8 cellular contexts compared by ENCODE assay signal in the genomic region with DNA sequence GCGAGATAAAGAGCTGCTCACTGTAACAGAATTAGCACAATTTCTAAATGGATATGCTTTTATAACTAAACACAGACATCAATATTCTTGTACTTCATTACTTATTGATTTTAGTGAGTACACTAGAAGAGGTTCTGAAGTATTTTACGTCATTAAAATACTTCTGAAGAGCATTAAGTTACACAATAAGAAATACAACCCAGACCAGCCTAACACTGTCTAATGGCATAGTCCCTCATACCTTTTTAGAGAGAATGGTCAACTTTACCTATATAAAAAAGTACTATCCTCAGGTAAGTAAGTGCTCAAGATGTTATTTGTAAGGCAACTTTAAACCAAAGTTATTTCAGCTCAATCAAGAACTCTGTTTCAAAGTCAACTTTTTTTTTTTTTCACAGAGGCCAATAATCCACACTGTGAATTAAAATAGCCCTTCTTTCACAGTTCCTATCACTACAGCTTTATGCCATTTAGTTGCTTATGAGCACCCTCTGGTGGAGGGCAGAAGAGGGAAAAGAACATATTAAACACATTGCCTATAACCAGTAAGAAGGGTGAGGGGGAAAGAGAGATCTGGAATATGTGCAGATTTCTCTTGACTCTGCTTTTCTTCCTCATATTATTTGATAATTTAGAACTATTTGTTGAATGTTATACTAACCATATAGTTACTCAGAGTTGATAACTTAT.
DNase-seq lines count a peak whose midpoint lies in the region; ATAC-seq and TF ChIP-seq lines count a peak whose summit lies in the region.

No MANE protein-coding gene starts in this region.

- H3K27ac Mint-ChIP-seq in activated CD4-positive, alpha-beta T cell treated with anti-CD3 and anti-CD28 coated beads, Interleukin-2, amount 10 ng/mL, durations not matched to agents 24 days and 14 days = no peak overlapping the region

- DNase-seq in activated CD4-positive, alpha-beta T cell treated with anti-CD3 and anti-CD28 coated beads, Interleukin-2, amount 10 ng/mL, durations not matched to agents 24 days and 14 days = peak; percentile 66
- DNase-seq in activated CD4-positive, alpha-beta T cell treated with anti-CD3 and anti-CD28 coated beads for 48 hours = no peak
- DNase-seq in KG1 (lab: John Stamatoyannopoulos, UW) (peak; percentile 36), RKO (ENCODE audit: low spot score) (peak; percentile 66), fibroblast of the aortic adventitia (ENCODE audit: low read depth) (peak; percentile 59), T1000 (lab: John Stamatoyannopoulos, UW) (no peak), dedifferentiated amniotic fluid mesenchymal stem cell (ENCODE audit: extremely low spot score) (no peak)

- ATAC-seq in HG02678 (IDR thresholded peaks at IDR 0.05; ENCODE audit: unreplicated experiment) = no peak

- no peak overlapping the region for H3K4me3 ChIP-seq in fibroblast of the aortic adventitia (ENCODE audit: low read depth, low read length)

- H3K4me3 Mint-ChIP-seq in activated CD4-positive, alpha-beta T cell treated with anti-CD3 and anti-CD28 coated beads, Interleukin-2, amount 10 ng/mL, durations not matched to agents 24 days and 14 days = no peak overlapping the region

- H3K9me3 Mint-ChIP-seq in activated CD4-positive, alpha-beta T cell treated with anti-CD3 and anti-CD28 coated beads, Interleukin-2, amount 10 ng/mL, durations not matched to agents 24 days and 14 days = no peaks in the 10 kb centered on the region

- intact Hi-C loops in activated CD4-positive, alpha-beta T cell treated with anti-CD3 and anti-CD28 coated beads, Interleukin-2, amount 10 ng/mL, durations not matched to agents 24 days and 14 days (cut with micrococcal nuclease) = loop anchor here (1.0 kb wide), 1 partner anchor 237 kb away; no protein-coding TSS in a partner anchor

- peak; percentile 61 for TF ChIP-seq CTCF in fibroblast of the aortic adventitia (IDR thresholded peaks at IDR 0.05; ENCODE audit: insufficient read depth, low read length)

- no peaks in the 10 kb centered on the region for H3K4me1 Mint-ChIP-seq in activated CD4-positive, alpha-beta T cell treated with anti-CD3 and anti-CD28 coated beads, Interleukin-2, amount 10 ng/mL, durations not matched to agents 24 days and 14 days

- H3K36me3 Mint-ChIP-seq in activated CD4-positive, alpha-beta T cell treated with anti-CD3 and anti-CD28 coated beads, Interleukin-2, amount 10 ng/mL, durations not matched to agents 24 days and 14 days (ENCODE audit: low read depth) = no peaks in the 10 kb centered on the region

- H3K27me3 Mint-ChIP-seq in activated CD4-positive, alpha-beta T cell treated with anti-CD3 and anti-CD28 coated beads, Interleukin-2, amount 10 ng/mL, durations not matched to agents 24 days and 14 days = no peaks in the 10 kb centered on the region

Comparison
In these comparisons a context has a peak if more than half of its experiments do, and no peak if none do; other contexts are left out.
1. DNase-seq: peak in activated CD4-positive, alpha-beta T cell treated with anti-CD3 and anti-CD28 coated beads, Interleukin-2, amount 10 ng/mL, durations not matched to agents 24 days and 14 days (single experiment), KG1 (single experiment), RKO (single experiment) and fibroblast of the aortic adventitia (single experiment); none in activated CD4-positive, alpha-beta T cell treated with anti-CD3 and anti-CD28 coated beads for 48 hours (single experiment), T1000 (single experiment) and dedifferentiated amniotic fluid mesenchymal stem cell (single experiment).